Comparison of ENCODE assay signal across 12 cellular contexts in genomic region chr3:188624384-188624783, GRCh38.
DNase-seq lines count a peak whose midpoint lies in the region; ATAC-seq and TF ChIP-seq lines count a peak whose summit lies in the region.
"Had no signal": no experiment of that assay in that cellular context is flagged by ENCODE, and none has a peak within 500 bp of the region (broad histone marks: within the 10 kb centered on the region; RNA-seq: fewer than 3 reads in every experiment).

No MANE protein-coding gene starts in this region.

- peak overlapping the region; percentile 71 for H3K27ac ChIP-seq in rectal smooth muscle tissue (ENCODE audit: low read depth, low read length)

- no peaks in the 10 kb centered on the region for H3K27me3 ChIP-seq in rectal smooth muscle tissue (ENCODE audit: control insufficient read depth, insufficient read depth, low read length)
- H3K27me3 ChIP-seq: Peyer's patch had no signal

- intact Hi-C loops in left ventricle myocardium superior (cut with micrococcal nuclease), result no loop called here

- DNase-seq in AG10803 (ENCODE audit: low read depth), result peak; percentile 48
- peak; percentile 50 for DNase-seq in astrocyte of the spinal cord (ENCODE audit: low read depth, low spot score)
- no peak for DNase-seq in left ventricle myocardium superior
- DNase-seq in KBM-7, result no peak
- DNase-seq in NCI-H1048 (lab: John Stamatoyannopoulos, UW), result no peak
- DNase-seq in DMS53 treated with DMSO at 0.1 percent for 48 hours (lab: John Stamatoyannopoulos, UW; ENCODE audit: unreplicated experiment), result no peak
- DNase-seq: activated T-cell treated with anti-CD3 and anti-CD28 coated beads, Interleukin-2, amount 50 U/mL, for 24 hours; GOT3; NCI-H2081 had no signal

- H3K36me3 ChIP-seq in rectal smooth muscle tissue (ENCODE audit: control insufficient read depth, insufficient read depth, low read length), result no peaks in the 10 kb centered on the region
- H3K36me3 ChIP-seq: Peyer's patch had no signal

- in situ Hi-C loops in astrocyte of the spinal cord (cut with HindIII; ENCODE audit: low sequenced_read_pairs) (no loop called here), KBM-7 (cut with MboI; ENCODE audit: low pct_unique_long_range_greater_than_20kb, low sequenced_read_pairs) (no loop called here)

- H3K4me3 ChIP-seq in AG10803 (ENCODE audit: low read length) (no peak overlapping the region), astrocyte of the spinal cord (ENCODE audit: low read depth, low read length) (no peak overlapping the region), rectal smooth muscle tissue (ENCODE audit: low read length) (no peak overlapping the region)
- H3K4me3 ChIP-seq: Peyer's patch had no signal

- H3K9ac ChIP-seq in rectal smooth muscle tissue (ENCODE audit: low read length), result no peak overlapping the region

- H3K4me1 ChIP-seq in rectal smooth muscle tissue (ENCODE audit: control insufficient read depth, insufficient read depth, low read length), result peaks cover 6% of the 10 kb centered on the region
- H3K4me1 ChIP-seq: Peyer's patch had no signal

- no peak for TF ChIP-seq CTCF in AG10803 (conservative IDR thresholded peaks at IDR 0.05; ENCODE audit: low read length)
- no peak for TF ChIP-seq CTCF in astrocyte of the spinal cord (IDR thresholded peaks at IDR 0.05; ENCODE audit: low read depth, low read length)

- ATAC-seq in left ventricle myocardium superior, result peak; percentile 96
- ATAC-seq in HG03571 (IDR thresholded peaks at IDR 0.05; ENCODE audit: unreplicated experiment), result no peak

Comparison
In these comparisons a context has a peak if more than half of its experiments do, and no peak if none do; other contexts are left out.
1. DNase-seq: peak in AG10803 (single experiment) and astrocyte of the spinal cord (single experiment); none in left ventricle myocardium superior (single experiment), KBM-7 (single experiment), NCI-H1048 (single experiment) and DMS53 treated with DMSO at 0.1 percent for 48 hours (single experiment).